Comparison of ENCODE assay signal across 8 cellular contexts in the genomic region with DNA sequence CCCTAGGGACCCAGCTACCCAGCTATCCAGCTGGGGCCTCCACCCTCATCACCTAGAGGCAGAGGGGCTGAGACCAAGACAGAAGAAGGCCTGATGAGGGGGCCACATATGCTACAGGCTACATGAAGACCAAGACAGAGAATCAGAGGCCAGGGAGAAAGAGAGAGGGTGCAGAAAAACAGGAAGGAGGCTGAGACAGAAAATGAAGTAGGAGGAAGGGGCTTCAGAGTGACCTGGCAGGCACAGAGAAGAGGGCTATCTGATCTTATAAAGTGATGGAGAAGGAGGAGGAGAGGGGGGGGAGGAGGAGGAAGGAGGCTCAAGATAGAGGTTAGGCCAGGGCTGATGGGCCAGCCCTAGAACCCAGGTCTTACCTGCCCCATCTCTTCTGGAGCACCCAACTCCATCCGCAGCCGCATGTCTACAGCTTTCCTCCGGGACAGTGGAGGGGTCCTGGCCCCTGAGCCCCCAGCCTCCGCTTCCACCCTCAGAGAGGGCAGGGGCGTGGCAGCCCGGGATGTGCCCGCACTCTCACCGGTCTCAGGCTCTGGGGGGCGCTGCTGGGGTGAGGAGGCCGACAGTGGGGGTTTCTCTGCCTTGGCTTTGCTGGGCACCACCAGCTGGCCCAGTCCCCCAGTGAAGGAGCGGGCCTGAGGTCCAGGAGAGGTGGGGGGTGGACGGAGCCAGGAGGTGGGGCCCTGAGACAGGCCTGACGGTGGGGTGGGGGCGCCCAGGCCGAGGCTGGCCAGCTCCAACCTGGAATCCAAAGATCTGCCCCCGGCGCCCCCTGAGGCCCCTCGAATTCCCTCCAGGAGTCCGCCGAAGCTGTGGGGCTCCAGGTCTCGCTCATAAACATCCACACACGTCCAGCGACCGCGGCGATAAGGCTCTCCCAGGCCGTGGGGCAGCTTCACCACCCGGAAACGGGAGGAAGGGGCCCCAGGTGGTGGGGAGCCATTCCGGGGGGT. TPM values are rescaled to one million over a fixed set of nuclear protein-coding genes. Genes with fewer than 3 reads are reported as not detected.
A peak's percentile ranks its signal among the peaks of the same experiment; 100 is the strongest.
DNase-seq lines count a peak whose midpoint lies in the region; ATAC-seq and TF ChIP-seq lines count a peak whose summit lies in the region.

No MANE protein-coding gene starts in this region.

- H3K27me3 ChIP-seq in skeletal muscle tissue (ENCODE audit: control insufficient read depth in 3 of 3, insufficient read depth in 3 of 3, low read length in 3 of 3), result no peaks in the 10 kb centered on the region

- intact Hi-C loops in activated CD4-positive, alpha-beta T cell treated with anti-CD3 and anti-CD28 coated beads for 36 hours (cut with DNase I, micrococcal nuclease), result loop anchor here in 1 of 2 experiments (1.0 kb wide), 1 partner anchor 8 kb away; no protein-coding TSS in a partner anchor

- H3K36me3 ChIP-seq in skeletal muscle tissue (ENCODE audit: control insufficient read depth in 3 of 3, insufficient read depth in 3 of 3, low read length in 3 of 3), result peaks cover 8 to 10% (median 10%) of the 10 kb centered on the region in 3 donors

- no peaks in the 10 kb centered on the region for H3K9me3 Mint-ChIP-seq in activated CD4-positive, alpha-beta T cell treated with anti-CD3 and anti-CD28 coated beads for 36 hours (ENCODE audit: low read depth)

- H3K4me3 Mint-ChIP-seq in activated CD4-positive, alpha-beta T cell treated with anti-CD3 and anti-CD28 coated beads for 36 hours, result peak overlapping the region; percentile 92

- H3K4me1 ChIP-seq in skeletal muscle tissue (ENCODE audit: control insufficient read depth in 3 of 3, insufficient read depth in 3 of 3, low read length in 3 of 3), result peaks cover 24 to 27% (median 25%) of the 10 kb centered on the region in 3 donors

- CTCF ChIA-PET in activated CD4-positive, alpha-beta T cell treated with anti-CD3 and anti-CD28 coated beads for 36 hours (lab: Charles Lee), result interaction anchor here (0.6 to 1.6 kb wide), 8 partner anchors 12 to 82 kb away, joined by 3 to 13 read pairs (median 4); no protein-coding TSS in a partner anchor

- peak; percentile 17 for ATAC-seq in activated CD4-positive, alpha-beta T cell treated with anti-CD3 and anti-CD28 coated beads for 36 hours
- ATAC-seq in HG03175 (IDR thresholded peaks at IDR 0.05; ENCODE audit: unreplicated experiment) (no peak), HG02759 (IDR thresholded peaks at IDR 0.05; ENCODE audit: unreplicated experiment) (no peak)

- peak overlapping the region; percentile 93 for H3K27ac ChIP-seq in skeletal muscle tissue (ENCODE audit: low read depth, low read length)

- H3K4me3 ChIP-seq in foreskin fibroblast (ENCODE audit: low read depth in 1 of 2, low read length in 2 of 2), result peak overlapping the region; percentile 93 to 96
- H3K4me3 ChIP-seq in skeletal muscle tissue (ENCODE audit: low read length in 3 of 3), result peak overlapping the region; percentile 49 to 88 (median 85)

- POLR2A ChIA-PET in activated CD4-positive, alpha-beta T cell treated with anti-CD3 and anti-CD28 coated beads for 36 hours (lab: Charles Lee), result interaction anchor here (0.6 kb wide), 1 partner anchor 78 kb away, joined by 7 read pairs; no protein-coding TSS in a partner anchor

- H3K9ac ChIP-seq in skeletal muscle tissue (ENCODE audit: low read depth in 1 of 3, low read length in 3 of 3), result peak overlapping the region; percentile 57 to 93 (median 61)

- H3K27me3 Mint-ChIP-seq in activated CD4-positive, alpha-beta T cell treated with anti-CD3 and anti-CD28 coated beads for 36 hours, result no peaks in the 10 kb centered on the region

- H3K27ac Mint-ChIP-seq in activated CD4-positive, alpha-beta T cell treated with anti-CD3 and anti-CD28 coated beads for 36 hours, result peak overlapping the region; percentile 8

- H3K4me1 Mint-ChIP-seq in activated CD4-positive, alpha-beta T cell treated with anti-CD3 and anti-CD28 coated beads for 36 hours, result peaks cover 46% of the 10 kb centered on the region

- H3K36me3 Mint-ChIP-seq in activated CD4-positive, alpha-beta T cell treated with anti-CD3 and anti-CD28 coated beads for 36 hours (ENCODE audit: low read depth), result peaks cover 38% of the 10 kb centered on the region

- no peaks in the 10 kb centered on the region for H3K9me3 ChIP-seq in skeletal muscle tissue (ENCODE audit: control insufficient read depth in 3 of 3, low read length in 3 of 3)

- peak; percentile 18 for TF ChIP-seq CTCF in foreskin fibroblast (IDR thresholded peaks at IDR 0.05; ENCODE audit: low read depth, low read length)

- peak; percentile 81 for DNase-seq in activated CD4-positive, alpha-beta T cell treated with anti-CD3 and anti-CD28 coated beads for 36 hours
- no peak for DNase-seq in activated CD4-positive, alpha-beta T cell treated with anti-CD3 and anti-CD28 coated beads for 1 hour
- DNase-seq in activated T-cell treated with anti-CD3 and anti-CD28 coated beads, Interleukin-2, amount 50 U/mL, for 1 hour, result peak; percentile 56
- DNase-seq in foreskin fibroblast, result peak in 1 of 2 donors; percentile 58
- no peak for DNase-seq in NCI-H524 (lab: John Stamatoyannopoulos, UW)

RNA-seq across cellular contexts. Expression of gene TSC22D4, which starts 1.8 kb away (rescaled TPM):
- total RNA-seq in activated CD4-positive, alpha-beta T cell treated with anti-CD3 and anti-CD28 coated beads for 36 hours, result 10 to 100 TPM; 78.5 to 85.7 TPM
- total RNA-seq in skeletal muscle tissue, result 13.6 TPM

RNA-seq across cellular contexts. Expression of gene NYAP1, which starts 6.5 kb away (rescaled TPM):
- under 1 TPM; 0.21 to 0.56 TPM for total RNA-seq in activated CD4-positive, alpha-beta T cell treated with anti-CD3 and anti-CD28 coated beads for 36 hours
- total RNA-seq in skeletal muscle tissue, result 3.1 TPM

RNA-seq across cellular contexts. Expression of gene SPACDR, which starts 13.1 kb away (rescaled TPM):
- 1 to 10 TPM; 3.5 to 4.2 TPM for total RNA-seq in activated CD4-positive, alpha-beta T cell treated with anti-CD3 and anti-CD28 coated beads for 36 hours
- total RNA-seq in skeletal muscle tissue, result not detected

RNA-seq across cellular contexts. Expression of gene PPP1R35, which starts 40.9 kb away (rescaled TPM):
- 10 to 100 TPM; 48.7 to 60.3 TPM for total RNA-seq in activated CD4-positive, alpha-beta T cell treated with anti-CD3 and anti-CD28 coated beads for 36 hours
- 5.2 TPM for total RNA-seq in skeletal muscle tissue

RNA-seq across cellular contexts. Expression of gene MEPCE, which starts 47.6 kb away (rescaled TPM):
- 10 to 100 TPM; 44.4 to 45.9 TPM for total RNA-seq in activated CD4-positive, alpha-beta T cell treated with anti-CD3 and anti-CD28 coated beads for 36 hours
- 30.8 TPM for total RNA-seq in skeletal muscle tissue

Comparison
In these comparisons a context has a peak if more than half of its experiments do, and no peak if none do; other contexts are left out.
1. DNase-seq: peak in activated CD4-positive, alpha-beta T cell treated with anti-CD3 and anti-CD28 coated beads for 36 hours (single experiment) and activated T-cell treated with anti-CD3 and anti-CD28 coated beads, Interleukin-2, amount 50 U/mL, for 1 hour (single experiment); none in activated CD4-positive, alpha-beta T cell treated with anti-CD3 and anti-CD28 coated beads for 1 hour (single experiment) and NCI-H524 (0 of 2).